14 cellular contexts compared by ENCODE assay signal in the genomic region with DNA sequence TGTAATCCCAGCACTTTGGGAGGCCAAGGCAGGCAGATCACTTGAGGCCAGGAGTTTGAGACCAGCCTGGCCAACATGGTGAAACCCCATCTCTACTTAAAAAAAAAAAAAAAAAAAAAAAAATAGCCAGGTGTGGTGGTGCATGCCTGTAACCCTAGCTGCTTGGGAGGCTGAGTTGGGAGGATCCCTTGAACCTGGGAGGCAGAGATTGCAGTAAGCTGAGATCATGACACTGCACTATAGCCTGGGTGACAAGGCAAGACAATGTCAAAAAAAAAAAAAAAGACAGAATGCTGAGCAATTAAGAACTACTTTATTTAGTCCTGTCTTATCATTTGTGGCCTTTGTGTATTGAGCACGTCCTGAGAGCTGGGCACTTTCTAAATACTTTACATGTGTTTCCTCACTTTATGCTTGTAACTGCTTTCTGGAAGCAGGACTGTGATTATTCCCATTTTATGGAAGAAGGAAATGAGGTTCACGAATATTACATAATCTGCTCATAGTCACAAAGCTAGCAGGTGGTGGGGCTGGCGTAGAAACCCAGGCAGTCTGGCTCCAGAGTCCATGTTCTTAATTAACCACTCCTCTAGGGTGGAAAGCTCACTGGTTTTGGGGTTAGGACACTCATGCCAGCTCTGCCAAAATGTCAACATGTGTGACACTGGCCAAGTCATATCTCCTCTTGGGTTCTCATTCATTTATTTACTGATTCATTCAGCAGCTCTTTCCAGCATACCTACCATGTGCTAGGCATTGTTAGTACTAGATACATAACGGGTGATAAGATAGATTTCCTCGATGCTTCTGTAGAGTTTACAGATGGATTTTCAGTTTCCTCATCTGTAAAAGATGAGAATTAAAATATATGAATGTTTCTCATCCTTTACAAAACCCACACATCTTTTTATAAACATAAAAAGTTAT. TPM values are rescaled to one million over a fixed set of nuclear protein-coding genes. Genes with fewer than 3 reads are reported as not detected.
DNase-seq lines count a peak whose midpoint lies in the region; ATAC-seq, FAIRE-seq and TF ChIP-seq lines count a peak whose summit lies in the region.
"Had no signal": no experiment of that assay in that cellular context is flagged by ENCODE, and none has a peak within 500 bp of the region (broad histone marks: within the 10 kb centered on the region; RNA-seq: fewer than 3 reads in every experiment).

No MANE protein-coding gene starts in this region.

- H3K4me3 ChIP-seq in bronchial epithelial cell (ENCODE audit: low read depth, low read length) (no peak overlapping the region), right lobe of liver (no peak overlapping the region), uterus (no peak overlapping the region)
- H3K4me3 ChIP-seq: Peyer's patch had no signal

- no peak for TF ChIP-seq POLR2A in right lobe of liver (IDR thresholded peaks at IDR 0.05)
- no peak for TF ChIP-seq POLR2A in uterus (IDR thresholded peaks at IDR 0.05)

- peak; percentile 36 for DNase-seq in DMS 273 (lab: John Stamatoyannopoulos, UW; ENCODE audit: unreplicated experiment)
- DNase-seq in DMS 273 treated with DMSO at 0.1 percent for 48 hours (lab: John Stamatoyannopoulos, UW), result no peak
- DNase-seq in bronchial epithelial cell (ENCODE audit: low read depth), result peak; percentile 41
- DNase-seq in right lobe of liver, result peak; percentile 31 to 81 (median 66)
- no peak for DNase-seq in uterus
- DNase-seq in 8988T, result no peak
- no peak for DNase-seq in GM13976 (ENCODE audit: low spot score)
- DNase-seq: activated naive CD4-positive, alpha-beta T cell treated with anti-CD3 and anti-CD28 coated beads, Interleukin-2, amount 10 ng/mL, durations not matched to agents 7 days and 5 days; effector CD8-positive, alpha-beta T cell had no signal

- intact Hi-C loops in right lobe of liver (cut with DNase I), result no loop called here
- intact Hi-C loops in uterus (cut with DNase I; ENCODE audit: low total_unique reads), result no loop called here

- H3K4me1 ChIP-seq in right lobe of liver (peaks cover 0 to 14% (median 3%) of the 10 kb centered on the region in 4 donors), uterus (peaks cover 10 to 18% of the 10 kb centered on the region in 2 donors)
- H3K4me1 ChIP-seq: Peyer's patch had no signal

- TF ChIP-seq CTCF in bronchial epithelial cell (IDR thresholded peaks at IDR 0.05; ENCODE audit: insufficient read depth, low read length, severe bottlenecking) (no peak), right lobe of liver (IDR thresholded peaks at IDR 0.05) (no peak), uterus (IDR thresholded peaks at IDR 0.05) (no peak), GM13976 (IDR thresholded peaks at IDR 0.05; ENCODE audit: borderline replicate concordance, control extremely low read depth, extremely low read depth, insufficient read depth, missing control alignments) (no peak)

- H3K27ac ChIP-seq in right lobe of liver, result peak overlapping the region; percentile 16 to 73 (median 41)
- H3K27ac ChIP-seq in uterus, result peak overlapping the region; percentile 75 to 84
- H3K27ac ChIP-seq: 22Rv1, HL-60 had no signal

- H3K27me3 ChIP-seq in bronchial epithelial cell (ENCODE audit: control insufficient read depth, insufficient read depth, low read length) (no peaks in the 10 kb centered on the region), right lobe of liver (no peaks in the 10 kb centered on the region), uterus (no peaks in the 10 kb centered on the region)
- H3K27me3 ChIP-seq: Peyer's patch had no signal

- in situ Hi-C loops in GM13976 (cut with MboI; ENCODE audit: low sequenced_read_pairs, unreplicated experiment), result no loop called here

- WGBS in right lobe of liver (ENCODE audit: insufficient coverage, low coverage, low lambda C conversion rate, missing lambda C conversion rate), result 21% methylated on average over 5 of the region's 5 CpGs

- no peak for FAIRE-seq in bronchial epithelial cell (lab: Jason Lieb, UNC)
- FAIRE-seq: islet of Langerhans had no signal

- peak; percentile 72 to 91 (median 76) for ATAC-seq in right lobe of liver
- no peak for ATAC-seq in HG03565 (IDR thresholded peaks at IDR 0.05; ENCODE audit: unreplicated experiment)

- no peaks in the 10 kb centered on the region for H3K9me3 ChIP-seq in right lobe of liver
- H3K9me3 ChIP-seq in uterus, result no peaks in the 10 kb centered on the region
- H3K9me3 ChIP-seq: Peyer's patch had no signal

- H3K36me3 ChIP-seq in bronchial epithelial cell (ENCODE audit: control insufficient read depth, insufficient read depth, low read length), result no peaks in the 10 kb centered on the region
- no peaks in the 10 kb centered on the region for H3K36me3 ChIP-seq in right lobe of liver
- H3K36me3 ChIP-seq in uterus, result no peaks in the 10 kb centered on the region
- H3K36me3 ChIP-seq: Peyer's patch had no signal

RNA-seq across cellular contexts. Expression of gene DDR2, which starts 57.7 kb away (rescaled TPM):
- 1.5 and 4.7 TPM in 2 replicates for total RNA-seq in bronchial epithelial cell
- total RNA-seq in right lobe of liver, result 1 to 10 TPM; 2.7 to 4.7 (median 3.1) TPM
- 100 to 1,000 TPM in 1 of 4 donors, 10 to 100 TPM in 3; 40.0 to 134 (median 74.7) TPM for total RNA-seq in uterus

Comparison
In these comparisons a context has a peak if more than half of its experiments do, and no peak if none do; other contexts are left out.
1. DNase-seq: peak in DMS 273 (single experiment), bronchial epithelial cell (single experiment) and right lobe of liver (3 of 3); none in DMS 273 treated with DMSO at 0.1 percent for 48 hours (single experiment), uterus (0 of 2), 8988T (single experiment) and GM13976 (single experiment).